In the genomic region with DNA sequence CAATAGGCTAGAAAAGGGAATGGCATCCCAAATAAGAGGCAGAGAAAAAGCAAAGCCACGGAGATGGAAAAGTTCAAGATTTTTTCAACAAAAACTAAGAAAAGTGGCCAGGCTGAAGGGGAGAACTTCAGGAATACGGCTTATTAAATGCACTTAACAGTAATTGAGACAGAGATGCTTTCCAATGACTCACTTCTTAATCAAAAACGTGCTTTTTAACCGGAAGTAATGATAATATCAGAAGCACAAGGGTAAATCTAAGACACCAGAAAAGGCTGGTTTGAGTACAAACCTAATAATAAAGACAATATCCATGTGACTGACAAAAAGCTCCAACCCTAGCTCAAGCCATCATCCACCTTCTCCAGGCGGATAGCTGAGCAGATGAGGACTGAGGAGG, we compare ENCODE assay signal across 9 cellular contexts. TPM values are rescaled to one million over a fixed set of nuclear protein-coding genes. Genes with fewer than 3 reads are reported as not detected.
"Had no signal": no experiment of that assay in that cellular context is flagged by ENCODE, and none has a peak within 500 bp of the region (broad histone marks: within the 10 kb centered on the region; RNA-seq: fewer than 3 reads in every experiment).

No MANE protein-coding gene starts in this region.

- H3K4me3 ChIP-seq: GM23248, HAP-1 had no signal

- H2AFZ ChIP-seq: GM23248 had no signal

- H3K27ac Mint-ChIP-seq: H9, HFFc6 had no signal

- H3K27ac ChIP-seq: GM23248 had no signal

- DNase-seq: GM23248, GOT3, H7, H9, HCEC 1CT, HFFc6 had no signal

- H3K9ac ChIP-seq: GM23248 had no signal

- ATAC-seq: HCT116 had no signal

- H3K36me3 ChIP-seq: HAP-1 had no signal

- H3K9me3 Mint-ChIP-seq: H9, HFFc6 had no signal

- H3K4me1 Mint-ChIP-seq: H9 had no signal

- H3K4me1 ChIP-seq: HAP-1 had no signal

- H3K9me3 ChIP-seq: HAP-1 had no signal

- H3K4me3 Mint-ChIP-seq: H9, HFFc6 had no signal

RNA-seq across cellular contexts. Expression of a gene that starts 24.8 kb away (rescaled TPM):
- total RNA-seq: H4 had no signal
